In genomic region chr9:26129216-26129615, GRCh38 we compare ENCODE assay signal across 16 cellular contexts.
"Had no signal": no experiment of that assay in that cellular context is flagged by ENCODE, and none has a peak within 500 bp of the region (broad histone marks: within the 10 kb centered on the region; RNA-seq: fewer than 3 reads in every experiment).

No MANE protein-coding gene starts in this region.

- H3K4me3 ChIP-seq: left ventricle myocardium inferior, sigmoid colon, thoracic aorta, uterus had no signal

- H3K4me1 ChIP-seq: left ventricle myocardium inferior, sigmoid colon, uterus had no signal

- H3K27ac ChIP-seq: left ventricle myocardium inferior, sigmoid colon, thoracic aorta, uterus had no signal

- DNase-seq: activated CD4-positive, alpha-beta memory T cell treated with anti-CD3 and anti-CD28 coated beads for 36 hours; activated CD4-positive, alpha-beta T cell treated with anti-CD3 and anti-CD28 coated beads for 1 hour; activated effector memory CD4-positive, alpha-beta T cell treated with anti-CD3 and anti-CD28 coated beads, Interleukin-2, amount 50 U/mL, for 16 hours; activated T-cell treated with anti-CD3 and anti-CD28 coated beads, Interleukin-2, amount 50 U/mL, for 4 hours; amygdala; cerebellar nuclear complex; dermis blood vessel endothelial cell; endodermal cell; erythroblast; left ventricle myocardium inferior; sigmoid colon; stimulated activated CD4-positive, alpha-beta T cell treated with anti-CD3 and anti-CD28 coated beads, Interleukin-4, amount 100 ng/mL, for 1 hour; T-helper 2 cell; uterus had no signal

- H3K9me3 ChIP-seq: sigmoid colon, thoracic aorta, uterus had no signal

- H3K27me3 ChIP-seq: sigmoid colon, uterus had no signal

- H3K36me3 ChIP-seq: left ventricle myocardium inferior, sigmoid colon, thoracic aorta, uterus had no signal

- ATAC-seq: activated naive CD4-positive, alpha-beta T cell treated with anti-CD3 and anti-CD28 coated beads, Interleukin-2, amount 50 U/mL, for 72 hours; activated T-cell treated with anti-CD3 and anti-CD28 coated beads, Interleukin-2, amount 50 U/mL, for 4 hours had no signal
